ENCODE assay signal across 8 cellular contexts in genomic region chr1:40531381-40532061, GRCh38. TPM values are rescaled to one million over a fixed set of nuclear protein-coding genes. Genes with fewer than 3 reads are reported as not detected.
DNase-seq lines count a peak whose midpoint lies in the region; ATAC-seq, FAIRE-seq and TF ChIP-seq lines count a peak whose summit lies in the region.

TSS of gene ZNF684 (plus strand) at chr1:40531637. CDS start at chr1:40533167, 1,530 bp downstream.

- H3K27ac ChIP-seq in astrocyte (ENCODE audit: low read depth, low read length) (peak within 1 kb of the TSS; percentile 78), hepatocyte (peak within 1 kb of the TSS; percentile 87)

- H3K36me3 ChIP-seq in astrocyte (ENCODE audit: insufficient read depth, low read length) (no peaks in the 10 kb centered on the region), hepatocyte (replicated peaks; ENCODE audit: insufficient read depth, low read depth) (no peaks in the 10 kb centered on the region)

- H3K4me2 ChIP-seq in astrocyte (ENCODE audit: low read length), result peak within 1 kb of the TSS; percentile 99
- peak within 1 kb of the TSS; percentile 78 for H3K4me2 ChIP-seq in hepatocyte

- H3K27me3 Mint-ChIP-seq in T-helper 2 cell treated with Interferon-gamma antibody and Interleukin-4, amounts not matched to agents 5 μg/mL and 100 μg/mL, for 36 hours (ENCODE audit: low read depth), result peaks cover 5% of the 10 kb centered on the region
- peaks cover 9% of the 10 kb centered on the region for H3K27me3 Mint-ChIP-seq in astrocyte (ENCODE audit: low read depth, unreplicated experiment)

- H3K4me1 ChIP-seq in astrocyte (ENCODE audit: insufficient read depth, low read length), result peaks cover 8% of the 10 kb centered on the region
- H3K4me1 ChIP-seq in hepatocyte (ENCODE audit: insufficient read depth), result no peaks in the 10 kb centered on the region

- DNase-seq in NCI-H187 treated with DMSO at 0.1 percent for 48 hours (lab: John Stamatoyannopoulos, UW), result peak; percentile 74
- DNase-seq in T-helper 2 cell treated with Interferon-gamma antibody and Interleukin-4, amounts not matched to agents 5 μg/mL and 100 μg/mL, for 36 hours (ENCODE audit: low spot score), result peak; percentile 86
- peak; percentile 96 for DNase-seq in astrocyte (ENCODE audit: low read depth)
- peak; percentile 94 for DNase-seq in hepatocyte (ENCODE audit: low spot score)
- DNase-seq in renal cortical epithelial cell (ENCODE audit: low read depth), result peak; percentile 94
- DNase-seq in cortex of kidney (lab: John Stamatoyannopoulos, UW), result no peak

- peaks cover 20% of the 10 kb centered on the region for H3K36me3 Mint-ChIP-seq in T-helper 2 cell treated with Interferon-gamma antibody and Interleukin-4, amounts not matched to agents 5 μg/mL and 100 μg/mL, for 36 hours (ENCODE audit: low read depth)
- no peaks in the 10 kb centered on the region for H3K36me3 Mint-ChIP-seq in astrocyte (ENCODE audit: low read depth, unreplicated experiment)

- H3K4me1 Mint-ChIP-seq in T-helper 2 cell treated with Interferon-gamma antibody and Interleukin-4, amounts not matched to agents 5 μg/mL and 100 μg/mL, for 36 hours (ENCODE audit: low read depth), result peaks cover 17% of the 10 kb centered on the region
- H3K4me1 Mint-ChIP-seq in astrocyte (ENCODE audit: low read depth, unreplicated experiment), result peaks cover 3% of the 10 kb centered on the region

- H3K4me3 Mint-ChIP-seq in T-helper 2 cell treated with Interferon-gamma antibody and Interleukin-4, amounts not matched to agents 5 μg/mL and 100 μg/mL, for 36 hours, result peak within 1 kb of the TSS; percentile 96
- peak within 1 kb of the TSS; percentile 99 for H3K4me3 Mint-ChIP-seq in astrocyte (ENCODE audit: unreplicated experiment)

- peak; percentile 92 for ATAC-seq in GM18502 (IDR thresholded peaks at IDR 0.05; ENCODE audit: poor library complexity, unreplicated experiment)
- ATAC-seq in HG02943 (IDR thresholded peaks at IDR 0.05; ENCODE audit: low read depth, unreplicated experiment), result peak; percentile 95

- no peak for TF ChIP-seq CTCF in astrocyte (IDR thresholded peaks at IDR 0.05; ENCODE audit: insufficient read depth, low read depth, low read length)
- TF ChIP-seq CTCF in hepatocyte (IDR thresholded peaks at IDR 0.05; ENCODE audit: poor library complexity), result no peak

- H3K9me3 Mint-ChIP-seq in T-helper 2 cell treated with Interferon-gamma antibody and Interleukin-4, amounts not matched to agents 5 μg/mL and 100 μg/mL, for 36 hours, result peaks cover 33% of the 10 kb centered on the region
- peaks cover 1% of the 10 kb centered on the region for H3K9me3 Mint-ChIP-seq in astrocyte (ENCODE audit: unreplicated experiment)

- H3K79me2 ChIP-seq in astrocyte (ENCODE audit: insufficient read depth, low read length) (peaks cover 4% of the 10 kb centered on the region), hepatocyte (no peaks in the 10 kb centered on the region)

- H3K9me3 ChIP-seq in astrocyte (ENCODE audit: insufficient read depth, low read depth, low read length), result no peaks in the 10 kb centered on the region
- no peaks in the 10 kb centered on the region for H3K9me3 ChIP-seq in hepatocyte (ENCODE audit: low read depth)

- H3K27ac Mint-ChIP-seq in T-helper 2 cell treated with Interferon-gamma antibody and Interleukin-4, amounts not matched to agents 5 μg/mL and 100 μg/mL, for 36 hours, result peak within 1 kb of the TSS; percentile 89
- H3K27ac Mint-ChIP-seq in astrocyte (ENCODE audit: unreplicated experiment), result peak within 1 kb of the TSS; percentile 87

- WGBS in hepatocyte (ENCODE audit: low lambda C conversion rate, missing lambda C conversion rate), result under 1% methylated on average over 35 of the region's 35 CpGs

- peak within 1 kb of the TSS; percentile 93 for H3K4me3 ChIP-seq in astrocyte (ENCODE audit: insufficient read depth, low read depth, low read length)
- H3K4me3 ChIP-seq in hepatocyte, result peak within 1 kb of the TSS; percentile 54

- FAIRE-seq in astrocyte (lab: Jason Lieb, UNC), result peak; percentile 77

- H4K20me1 ChIP-seq in astrocyte (ENCODE audit: insufficient read depth, low read length) (no peaks in the 10 kb centered on the region), hepatocyte (ENCODE audit: insufficient read depth, poor library complexity, severe bottlenecking) (no peaks in the 10 kb centered on the region)

- H2AFZ ChIP-seq in astrocyte (ENCODE audit: low read depth, low read length) (peak within 1 kb of the TSS; percentile 98), hepatocyte (peak within 1 kb of the TSS; percentile 94)

- peak within 1 kb of the TSS; percentile 84 for H3K9ac ChIP-seq in astrocyte (ENCODE audit: low read length)

- no peaks in the 10 kb centered on the region for H3K9me2 ChIP-seq in hepatocyte (replicated peaks; ENCODE audit: insufficient read depth)

- no peaks in the 10 kb centered on the region for H3K27me3 ChIP-seq in astrocyte (ENCODE audit: insufficient read depth, low read length)
- H3K27me3 ChIP-seq in hepatocyte, result no peaks in the 10 kb centered on the region

RNA-seq across cellular contexts. Expression of gene ZNF684, which starts in this region (rescaled TPM):
- total RNA-seq in astrocyte (3.9 and 5.8 TPM in 2 replicates), hepatocyte (5.3 and 9.6 TPM in 2 replicates), renal cortical epithelial cell (2.4 and 11.0 TPM in 2 replicates)
- 1.8 and 3.3 TPM in 2 replicates for polyA plus RNA-seq in hepatocyte
